ENCODE assay signal across 1 cellular context in genomic region chr1:10320336-10320735, GRCh38.
TF ChIP-seq lines count a peak whose summit lies in the region.

No MANE protein-coding gene starts in this region.

TF ChIP-seq in GM23338, 12 proteins besides CTCF, POLR2A, EP300 and RAD21 (continued from another document):
- TF ChIP-seq ZNF462 (CRISPR knock-in tag; IDR thresholded peaks at IDR 0.05) (no peak), STAT1 (IDR thresholded peaks at IDR 0.05; ENCODE audit: unreplicated experiment) (no peak)
TF ChIP-seq in GM23338: peak in this region for 0.
